32 cellular contexts compared by ENCODE assay signal in the genomic region with DNA sequence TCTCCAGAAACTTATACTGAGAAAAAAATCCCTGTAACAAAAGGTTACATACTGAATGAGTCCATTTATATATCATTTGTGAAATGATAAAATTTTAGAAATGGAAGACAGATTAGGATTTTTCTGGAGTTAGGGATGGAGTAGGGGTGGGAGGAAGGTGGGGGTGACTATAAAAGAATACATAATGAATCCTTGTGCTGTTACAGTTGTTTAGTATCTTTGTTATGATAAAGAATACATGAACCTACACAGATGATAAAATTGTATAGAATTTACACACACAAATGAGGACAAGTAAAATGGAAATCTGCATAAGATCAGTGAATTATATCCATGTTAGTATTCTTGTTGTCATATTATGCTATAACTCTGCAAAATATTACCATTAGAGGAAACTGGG. TPM values are rescaled to one million over a fixed set of nuclear protein-coding genes. Genes with fewer than 3 reads are reported as not detected.
"Had no signal": no experiment of that assay in that cellular context is flagged by ENCODE, and none has a peak within 500 bp of the region (broad histone marks: within the 10 kb centered on the region; RNA-seq: fewer than 3 reads in every experiment).

No MANE protein-coding gene starts in this region.

- H3K36me3 ChIP-seq: stomach, suprapubic skin, thoracic aorta, thyroid gland, tibial artery, tibial nerve, transverse colon, upper lobe of left lung, upper lobe of right lung, uterus, vagina had no signal

- DNase-seq: stimulated activated CD4-positive, alpha-beta T cell treated with anti-CD3 and anti-CD28 coated beads, Interleukin-2, amount 100 ng/mL, for 48 hours; stimulated activated CD4-positive, alpha-beta T cell treated with anti-CD3 and anti-CD28 coated beads, Interleukin-4, amount 100 ng/mL, for 1 hour; stimulated activated CD4-positive, alpha-beta T cell treated with anti-CD3 and anti-CD28 coated beads, Interleukin-4, amount 100 ng/mL, for 24 hours; stimulated activated CD4-positive, alpha-beta T cell treated with anti-CD3 and anti-CD28 coated beads, Interleukin-4, amount 100 ng/mL, for 4 hours; stimulated activated CD8-positive, alpha-beta memory T cell treated with anti-CD3 and anti-CD28 coated beads, Interleukin-4, amount 100 ng/mL, for 48 hours; stimulated activated naive B cell treated with anti-CD40 and anti-IgM and Interleukin-4, amounts not matched to agents 10 μg/mL and 1 μg/mL and 100 μg/mL, for 72 hours; stimulated activated naive CD4-positive, alpha-beta T cell; stimulated activated naive CD4-positive, alpha-beta T cell treated with Interleukin-2 at 50 U/mL for 16 hours; stimulated activated naive CD8-positive, alpha-beta T cell treated with anti-CD3 and anti-CD28 coated beads, Interleukin-15, amount 100 ng/mL, for 72 hours; stimulated activated naive CD8-positive, alpha-beta T cell treated with anti-CD3 and anti-CD28 coated beads, Interleukin-15, Interleukin-2, amounts not matched to agents 100 U/mL and 50 U/mL, for 24 hours; stomach; substantia nigra; testis; thyroid gland; tibial artery; transverse colon; trophoblast cell; upper lobe of left lung; upper lobe of right lung; uterus had no signal

- H3K27ac ChIP-seq: stomach, suprapubic skin, testis, thoracic aorta, thyroid gland, tibial artery, tibial nerve, transverse colon, upper lobe of left lung, upper lobe of right lung, uterus, vagina had no signal

- H3K4me1 ChIP-seq: stomach, suprapubic skin, testis, thyroid gland, tibial artery, tibial nerve, transverse colon, upper lobe of left lung, upper lobe of right lung, uterus, vagina had no signal

- H3K4me3 ChIP-seq: stomach, suprapubic skin, testis, thoracic aorta, thyroid gland, tibial artery, tibial nerve, transverse colon, upper lobe of left lung, upper lobe of right lung, uterus, vagina had no signal

- H3K9me3 ChIP-seq: stomach, suprapubic skin, testis, thoracic aorta, thyroid gland, tibial artery, tibial nerve, transverse colon, upper lobe of left lung, upper lobe of right lung, uterus, vagina had no signal

- ATAC-seq: stimulated activated effector memory CD8-positive, alpha-beta T cell treated with anti-CD3 and anti-CD28 coated beads, Interleukin-12 subunit alpha, Interleukin-12 subunit beta, amount 100 ng/mL, for 72 hours; stimulated activated memory B cell treated with anti-CD40 and anti-IgM and Interleukin-4, amounts not matched to agents 10 μg/mL and 1 μg/mL and 100 μg/mL, for 72 hours; stimulated activated naive B cell treated with anti-CD40 and anti-IgM and Interleukin-4, amounts not matched to agents 10 μg/mL and 1 μg/mL and 100 μg/mL, for 72 hours; stimulated activated naive CD8-positive, alpha-beta T cell treated with anti-CD3 and anti-CD28 coated beads, Interleukin-15, amount 100 ng/mL, for 72 hours; stimulated activated naive CD8-positive, alpha-beta T cell treated with anti-CD3 and anti-CD28 coated beads, Interleukin-15, Interleukin-2, amounts not matched to agents 100 U/mL and 50 U/mL, for 24 hours; upper lobe of right lung had no signal

- FAIRE-seq: urothelium cell line had no signal

- H3K27me3 ChIP-seq: suprapubic skin, testis, thyroid gland, tibial artery, tibial nerve, transverse colon, upper lobe of left lung, upper lobe of right lung, uterus, vagina had no signal

RNA-seq across cellular contexts. Expression of a gene that starts 41.8 kb away (rescaled TPM):
- total RNA-seq: stomach, suprapubic skin, thoracic aorta, ureter, uterus, vagina had no signal

RNA-seq across cellular contexts. Expression of a gene that starts 45.3 kb away (rescaled TPM):
- total RNA-seq: stomach, subcutaneous adipose tissue, suprapubic skin, temporal lobe, thoracic aorta, thyroid gland, tibial nerve, transverse colon, upper lobe of left lung, upper lobe of right lung, ureter, urinary bladder, uterus, vagina had no signal
- polyA plus RNA-seq: stomach, thymus, urinary bladder had no signal
